In genomic region chr3:14595561-14595960, GRCh38 we compare ENCODE assay signal across 9 cellular contexts. TPM values are rescaled to one million over a fixed set of nuclear protein-coding genes. Genes with fewer than 3 reads are reported as not detected.
"Had no signal": no experiment of that assay in that cellular context is flagged by ENCODE, and none has a peak within 500 bp of the region (broad histone marks: within the 10 kb centered on the region; RNA-seq: fewer than 3 reads in every experiment).

No MANE protein-coding gene starts in this region.

- H3K4me3 ChIP-seq: GM23248 had no signal

- DNase-seq: GM23248, GOT3, H9, HCEC 1CT, KBM-7 had no signal

- ATAC-seq: HepG2 had no signal

- H3K27ac ChIP-seq: GM23248, HL-60, KMS-11 had no signal

RNA-seq across cellular contexts. Expression of gene GRIP2, which starts 55.4 kb away (rescaled TPM):
- total RNA-seq: HT1080 had no signal
